ENCODE assay signal across 16 cellular contexts in the genomic region with DNA sequence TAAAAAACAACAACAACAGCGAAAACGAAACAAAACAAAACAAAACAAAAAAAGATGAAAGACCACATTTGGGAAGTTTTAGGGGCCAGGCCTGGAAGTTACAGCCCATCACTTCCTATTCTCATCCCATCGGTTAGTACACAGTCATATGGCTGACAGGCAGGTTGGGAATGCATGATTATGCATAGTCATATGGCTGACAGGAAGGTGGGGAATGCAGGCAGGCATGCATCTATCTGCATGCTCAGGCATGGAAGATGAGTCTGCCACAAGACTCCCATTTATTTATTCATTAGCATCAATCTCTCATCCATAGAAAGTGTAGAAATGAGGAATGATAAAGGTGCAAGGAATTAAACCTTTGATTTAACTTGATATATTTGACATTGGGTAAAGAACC.
DNase-seq lines count a peak whose midpoint lies in the region; ATAC-seq and TF ChIP-seq lines count a peak whose summit lies in the region.
"Had no signal": no experiment of that assay in that cellular context is flagged by ENCODE, and none has a peak within 500 bp of the region (broad histone marks: within the 10 kb centered on the region; RNA-seq: fewer than 3 reads in every experiment).

No MANE protein-coding gene starts in this region.

- H3K27ac Mint-ChIP-seq in activated CD8-positive, alpha-beta T cell treated with anti-CD3 and anti-CD28 coated beads for 36 hours = no peak overlapping the region
- H3K27ac Mint-ChIP-seq: B cell had no signal

- H3K27me3 Mint-ChIP-seq in activated CD8-positive, alpha-beta T cell treated with anti-CD3 and anti-CD28 coated beads for 36 hours = no peaks in the 10 kb centered on the region
- H3K27me3 Mint-ChIP-seq: B cell had no signal

- no peaks in the 10 kb centered on the region for H3K36me3 Mint-ChIP-seq in activated CD8-positive, alpha-beta T cell treated with anti-CD3 and anti-CD28 coated beads for 36 hours (ENCODE audit: low read depth)

- DNase-seq in HPDE6-E6E7 (ENCODE audit: extremely low spot score) = peak; percentile 83
- DNase-seq in RKO (ENCODE audit: low spot score) = peak; percentile 25
- DNase-seq in choroid plexus epithelial cell (ENCODE audit: low read depth) = peak; percentile 5
- DNase-seq in kidney tubule cell (ENCODE audit: low spot score) = peak; percentile 64
- DNase-seq in SKM-1 treated with dmso at 0.1 percent for 144 hours (lab: John Stamatoyannopoulos, UW; ENCODE audit: unreplicated experiment) = no peak
- DNase-seq in NCI-H2081 (lab: John Stamatoyannopoulos, UW) = no peak
- no peak for DNase-seq in activated CD8-positive, alpha-beta T cell treated with anti-CD3 and anti-CD28 coated beads for 36 hours
- DNase-seq in AG08396 (ENCODE audit: low spot score) = no peak
- DNase-seq: DND-41, HCEC 1CT, NCI-H1436, NCI-H1930, NCI-H526, PC-9 had no signal

- POLR2A ChIA-PET in activated CD8-positive, alpha-beta T cell treated with anti-CD3 and anti-CD28 coated beads for 36 hours (lab: Charles Lee) = no interaction called here

- no peak for TF ChIP-seq CTCF in choroid plexus epithelial cell (conservative IDR thresholded peaks at IDR 0.05; ENCODE audit: low read depth, low read length)
- no peak for TF ChIP-seq CTCF in activated CD8-positive, alpha-beta T cell treated with anti-CD3 and anti-CD28 coated beads for 36 hours (IDR thresholded peaks at IDR 0.05)

- no peak for ATAC-seq in activated CD8-positive, alpha-beta T cell treated with anti-CD3 and anti-CD28 coated beads for 36 hours

- no peak overlapping the region for H3K4me3 ChIP-seq in choroid plexus epithelial cell (ENCODE audit: low read depth, low read length)
- H3K4me3 ChIP-seq: PC-9, SJSA1 had no signal

- no peak overlapping the region for H3K4me3 Mint-ChIP-seq in activated CD8-positive, alpha-beta T cell treated with anti-CD3 and anti-CD28 coated beads for 36 hours
- H3K4me3 Mint-ChIP-seq: B cell had no signal

- intact Hi-C loops in activated CD8-positive, alpha-beta T cell treated with anti-CD3 and anti-CD28 coated beads for 36 hours (cut with micrococcal nuclease) = no loop called here

- CTCF ChIA-PET in activated CD8-positive, alpha-beta T cell treated with anti-CD3 and anti-CD28 coated beads for 36 hours (lab: Charles Lee) = no interaction called here

- H3K9me3 Mint-ChIP-seq in activated CD8-positive, alpha-beta T cell treated with anti-CD3 and anti-CD28 coated beads for 36 hours = no peaks in the 10 kb centered on the region

- H3K4me1 Mint-ChIP-seq in activated CD8-positive, alpha-beta T cell treated with anti-CD3 and anti-CD28 coated beads for 36 hours (ENCODE audit: low read depth) = no peaks in the 10 kb centered on the region
- H3K4me1 Mint-ChIP-seq: B cell had no signal

Comparison
In these comparisons a context has a peak if more than half of its experiments do, and no peak if none do; other contexts are left out.
1. DNase-seq: peak in HPDE6-E6E7 (single experiment), RKO (single experiment), choroid plexus epithelial cell (single experiment) and kidney tubule cell (single experiment); none in SKM-1 treated with dmso at 0.1 percent for 144 hours (single experiment), NCI-H2081 (0 of 2), activated CD8-positive, alpha-beta T cell treated with anti-CD3 and anti-CD28 coated beads for 36 hours (single experiment) and AG08396 (single experiment).